In genomic region chr15:82028163-82028562, GRCh38 we compare ENCODE assay signal across 1 cellular context. TPM values are rescaled to one million over a fixed set of nuclear protein-coding genes. Genes with fewer than 3 reads are reported as not detected.
"Had no signal": no experiment of that assay in that cellular context is flagged by ENCODE, and none has a peak within 500 bp of the region (broad histone marks: within the 10 kb centered on the region; RNA-seq: fewer than 3 reads in every experiment).

No MANE protein-coding gene starts in this region.

RNA-seq across cellular contexts. Expression of gene MEX3B, which starts 17.7 kb away (rescaled TPM):
- total RNA-seq: PC-9 had no signal
